In the genomic region with DNA sequence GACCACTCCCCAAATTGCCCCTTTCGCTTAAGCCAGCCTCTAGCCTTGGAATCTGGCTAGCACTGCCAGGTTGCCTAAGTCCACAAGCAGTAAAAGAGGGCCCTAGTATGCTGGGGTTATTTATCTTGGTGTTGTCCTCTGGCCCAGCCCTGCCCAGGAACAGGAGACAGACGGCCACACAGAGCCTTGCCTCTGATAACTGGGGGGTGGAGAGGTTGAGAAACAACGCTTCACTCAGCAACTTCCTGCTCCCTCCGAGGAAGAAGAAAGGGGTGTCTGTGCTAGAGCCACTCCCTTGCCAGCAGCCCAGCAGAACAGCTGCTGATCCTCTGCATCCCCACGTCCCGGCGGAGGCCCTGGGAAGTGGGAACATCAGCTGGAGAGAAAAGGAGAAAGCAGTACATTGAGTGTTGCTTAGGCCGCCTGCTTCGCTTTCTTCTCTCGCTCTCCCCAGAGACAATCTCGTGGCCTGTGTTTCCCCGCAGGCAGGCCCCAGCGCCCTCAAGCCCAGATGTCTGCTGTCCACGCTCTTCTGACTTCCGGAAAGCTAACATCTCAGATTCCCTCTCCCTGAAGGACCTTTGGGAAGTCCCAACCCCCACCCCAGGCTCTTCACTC, we compare ENCODE assay signal across 9 cellular contexts. TPM values are rescaled to one million over a fixed set of nuclear protein-coding genes. Genes with fewer than 3 reads are reported as not detected.
DNase-seq lines count a peak whose midpoint lies in the region; ATAC-seq and TF ChIP-seq lines count a peak whose summit lies in the region.
"Had no signal": no experiment of that assay in that cellular context is flagged by ENCODE, and none has a peak within 500 bp of the region (broad histone marks: within the 10 kb centered on the region; RNA-seq: fewer than 3 reads in every experiment).

No MANE protein-coding gene starts in this region.

- peak; percentile 52 for DNase-seq in DMS 273 treated with DMSO at 0.1 percent for 48 hours (lab: John Stamatoyannopoulos, UW)
- DNase-seq in NCI-H1092 treated with DMSO at 0.1 percent for 48 hours (lab: John Stamatoyannopoulos, UW): peak; percentile 28
- no peak for DNase-seq in mesothelial cell of epicardium (ENCODE audit: low spot score in 2 of 2, unreplicated experiment in 2 of 2)
- no peak for DNase-seq in coronary artery (ENCODE audit: low spot score)

- H3K4me1 Mint-ChIP-seq in mesothelial cell of epicardium: peaks cover 10% of the 10 kb centered on the region

- no peaks in the 10 kb centered on the region for H3K9me3 Mint-ChIP-seq in mesothelial cell of epicardium

- ATAC-seq in GM21576 (IDR thresholded peaks at IDR 0.05; ENCODE audit: unreplicated experiment) (peak; percentile 66), HG03196 (IDR thresholded peaks at IDR 0.05; ENCODE audit: unreplicated experiment) (no peak), HG03457 (IDR thresholded peaks at IDR 0.05; ENCODE audit: unreplicated experiment) (no peak)

- H3K36me3 Mint-ChIP-seq in mesothelial cell of epicardium: no peaks in the 10 kb centered on the region

- no peaks in the 10 kb centered on the region for H3K27me3 Mint-ChIP-seq in mesothelial cell of epicardium (ENCODE audit: low read depth)

- peak overlapping the region; percentile 22 for H3K4me3 Mint-ChIP-seq in mesothelial cell of epicardium

- peak overlapping the region; percentile 88 for H3K27ac Mint-ChIP-seq in mesothelial cell of epicardium

- H3K4me3 ChIP-seq in coronary artery: no peak overlapping the region

- H3K27ac ChIP-seq in cingulate gyrus (ENCODE audit: low read depth, low read length) (peak overlapping the region; percentile 71), coronary artery (peak overlapping the region in 1 of 2 donors; percentile 12)
- H3K27ac ChIP-seq: epithelial cell of prostate had no signal

- TF ChIP-seq CTCF in mesothelial cell of epicardium (IDR thresholded peaks at IDR 0.05; ENCODE audit: unreplicated experiment) (no peak), coronary artery (IDR thresholded peaks at IDR 0.05) (no peak)

RNA-seq across cellular contexts. Expression of a gene that starts 22.6 kb away (rescaled TPM):
- 2.8 to 3.2 TPM (median 3.0 TPM) in 3 replicates for total RNA-seq in mesothelial cell of epicardium

Comparison
In these comparisons a context has a peak if more than half of its experiments do, and no peak if none do; other contexts are left out.
1. DNase-seq: peak in DMS 273 treated with DMSO at 0.1 percent for 48 hours (single experiment) and NCI-H1092 treated with DMSO at 0.1 percent for 48 hours (single experiment); none in mesothelial cell of epicardium (0 of 2) and coronary artery (single experiment).